ENCODE assay signal across 8 cellular contexts in the genomic region with DNA sequence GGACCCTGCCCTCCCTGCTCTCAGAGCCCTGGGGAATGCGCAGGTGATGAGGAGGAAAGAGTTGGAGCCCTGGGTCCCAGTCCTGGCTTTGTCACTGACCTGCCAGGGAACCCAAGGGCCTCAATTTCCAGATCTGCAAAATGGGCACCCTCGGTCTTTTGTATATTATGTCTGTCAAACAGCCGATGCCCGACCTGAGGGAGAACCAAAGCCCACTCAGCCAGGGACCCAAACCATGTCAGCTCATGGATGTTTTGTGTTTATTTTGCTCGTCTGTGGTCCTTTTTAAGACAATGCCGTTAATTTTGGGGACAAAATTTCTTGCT. TPM values are rescaled to one million over a fixed set of nuclear protein-coding genes. Genes with fewer than 3 reads are reported as not detected.
"Had no signal": no experiment of that assay in that cellular context is flagged by ENCODE, and none has a peak within 500 bp of the region (broad histone marks: within the 10 kb centered on the region; RNA-seq: fewer than 3 reads in every experiment).

No MANE protein-coding gene starts in this region.

- H3K4me3 Mint-ChIP-seq: H9 had no signal

- H3K4me3 ChIP-seq: K562 had no signal

- DNase-seq: GOT3, H9, HCEC 1CT, IMR-90, KG1 had no signal

- ATAC-seq: K562 had no signal

- H3K27ac ChIP-seq: HL-60 had no signal

RNA-seq across cellular contexts. Expression of a gene that starts 34.4 kb away (rescaled TPM):
- total RNA-seq: H9, HT1080, IMR-90, K562 had no signal
- polyA plus RNA-seq: IMR-90, K562 had no signal

RNA-seq across cellular contexts. Expression of a gene that starts 54.1 kb away (rescaled TPM):
- total RNA-seq: H9, HT1080, IMR-90, K562 had no signal
- polyA plus RNA-seq: IMR-90, K562 had no signal
